8 cellular contexts compared by ENCODE assay signal in genomic region chr1:206687915-206688442, GRCh38. TPM values are rescaled to one million over a fixed set of nuclear protein-coding genes. Genes with fewer than 3 reads are reported as not detected.
A peak's percentile ranks its signal among the peaks of the same experiment; 100 is the strongest.
DNase-seq lines count a peak whose midpoint lies in the region; ATAC-seq and TF ChIP-seq lines count a peak whose summit lies in the region.

No MANE protein-coding gene starts in this region.

- H3K9me3 ChIP-seq in NT2/D1 (ENCODE audit: insufficient read depth, low read length): no peaks in the 10 kb centered on the region
- H3K9me3 ChIP-seq in aorta (ENCODE audit: control insufficient read depth, low read length): no peaks in the 10 kb centered on the region

- 35 to 40% methylated on average over 2 of the region's 2 CpGs for WGBS in aorta, 2 donors

- TF ChIP-seq CTCF in epithelial cell of proximal tubule (conservative IDR thresholded peaks at IDR 0.05; ENCODE audit: low read depth, low read length) (no peak), omental fat pad (IDR thresholded peaks at IDR 0.05) (no peak)

- H3K27me3 ChIP-seq in NT2/D1 (ENCODE audit: insufficient read depth, insufficient read length) (peaks cover 24% of the 10 kb centered on the region), aorta (ENCODE audit: control insufficient read depth in 1 of 2, insufficient read depth in 2 of 2, low read length in 1 of 2) (no peaks in the 10 kb centered on the region)

- ATAC-seq in omental fat pad (ENCODE audit: low FRiP score) (peak; percentile 27), aorta (ENCODE audit: low FRiP score) (no peak), HG02623 (IDR thresholded peaks at IDR 0.05; ENCODE audit: unreplicated experiment) (no peak), HG03045 (IDR thresholded peaks at IDR 0.05; ENCODE audit: unreplicated experiment) (no peak)

- H3K4me3 ChIP-seq in NT2/D1 (ENCODE audit: insufficient read length, low read depth): peak overlapping the region; percentile 0
- H3K4me3 ChIP-seq in epithelial cell of proximal tubule (ENCODE audit: low read depth, low read length): peak overlapping the region; percentile 94
- H3K4me3 ChIP-seq in aorta (ENCODE audit: low read length in 2 of 2): no peak overlapping the region

- H3K9ac ChIP-seq in NT2/D1 (ENCODE audit: insufficient read length, low read depth): no peak overlapping the region

- intact Hi-C loops in aorta (cut with DNase I): loop anchor here in 1 of 2 donors (5.0 to 10.0 kb wide), 2 partner anchors 34 to 193 kb away; no protein-coding TSS in a partner anchor

- H3K36me3 ChIP-seq in NT2/D1 (ENCODE audit: insufficient read depth, insufficient read length, low read length) (peaks cover 12% of the 10 kb centered on the region), aorta (ENCODE audit: control insufficient read depth in 1 of 2, insufficient read depth in 2 of 2, low read length in 1 of 2) (no peaks in the 10 kb centered on the region)

- H3K27ac ChIP-seq in aorta (ENCODE audit: low read depth in 1 of 2, low read length in 2 of 2): peak overlapping the region in 1 of 2 donors; percentile 50

- H3K4me1 ChIP-seq in NT2/D1 (ENCODE audit: insufficient read depth, insufficient read length) (peaks cover 27% of the 10 kb centered on the region), aorta (ENCODE audit: control insufficient read depth in 1 of 2, insufficient read depth in 2 of 2, low read length in 2 of 2) (peaks cover 13 to 26% of the 10 kb centered on the region in 2 donors)

- DNase-seq in ELF-1 (ENCODE audit: low read depth, low spot score) (peak; percentile 70), NT2/D1 (ENCODE audit: low read depth, low spot score) (peak; percentile 96), epithelial cell of proximal tubule (ENCODE audit: low read depth) (no peak), omental fat pad (ENCODE audit: low spot score) (no peak), NCI-H526 treated with DMSO at 0.1 percent for 48 hours (lab: John Stamatoyannopoulos, UW) (no peak), aorta (no peak)

RNA-seq across cellular contexts. Expression of gene MAPKAPK2, which starts 3.3 kb away (rescaled TPM):
- total RNA-seq in epithelial cell of proximal tubule: 45.5 and 57.9 TPM in 2 replicates
- total RNA-seq in omental fat pad: 100 to 1,000 TPM in 1 of 4 donors, 10 to 100 TPM in 3; 52.0 to 151 (median 79.9) TPM
- 100 to 1,000 TPM in 1 of 2 donors, 10 to 100 TPM in 1; 81.3 to 117 TPM for total RNA-seq in aorta
- 10 to 100 TPM; 40.2 to 54.1 TPM for polyA plus RNA-seq in aorta

RNA-seq across cellular contexts. Expression of gene DYRK3, which starts 52.6 kb away (rescaled TPM):
- 2.9 and 5.1 TPM in 2 replicates for total RNA-seq in epithelial cell of proximal tubule
- 10 to 100 TPM; 14.3 to 73.3 (median 39.4) TPM for total RNA-seq in omental fat pad
- 10 to 100 TPM in 1 of 2 donors, 1 to 10 TPM in 1; 8.2 to 10.7 TPM for total RNA-seq in aorta
- 1 to 10 TPM; 2.8 to 4.2 TPM for polyA plus RNA-seq in aorta

Comparison
In these comparisons a context has a peak if more than half of its experiments do, and no peak if none do; other contexts are left out.
1. DNase-seq: peak in ELF-1 (single experiment) and NT2/D1 (single experiment); none in epithelial cell of proximal tubule (single experiment), omental fat pad (single experiment), NCI-H526 treated with DMSO at 0.1 percent for 48 hours (single experiment) and aorta (0 of 2).
2. H3K4me3 ChIP-seq: peak in NT2/D1 (single experiment) and epithelial cell of proximal tubule (single experiment); none in aorta (0 of 2).